In genomic region chr19:3936506-3937442, GRCh38 we compare ENCODE assay signal across 28 cellular contexts. TPM values are rescaled to one million over a fixed set of nuclear protein-coding genes. Genes with fewer than 3 reads are reported as not detected.
"Had no signal": no experiment of that assay in that cellular context is flagged by ENCODE, and none has a peak within 500 bp of the region (broad histone marks: within the 10 kb centered on the region; RNA-seq: fewer than 3 reads in every experiment).

No MANE protein-coding gene starts in this region.

- H3K4me3 Mint-ChIP-seq: activated B cell treated with CpG ODN at 0.5 μM for 24 hours; activated CD4-positive, alpha-beta T cell treated with anti-CD3 and anti-CD28 coated beads, Interleukin-2, amount 10 ng/mL, durations not matched to agents 24 days and 14 days; activated naive CD8-positive, alpha-beta T cell treated with anti-CD3 and anti-CD28 coated beads, Interleukin-2, amount 10 ng/mL, durations not matched to agents 7 days and 5 days; T-cell had no signal

- H3K36me3 ChIP-seq: adrenal gland, Peyer's patch had no signal

- H3K36me3 Mint-ChIP-seq: activated naive CD8-positive, alpha-beta T cell treated with anti-CD3 and anti-CD28 coated beads, Interleukin-2, amount 10 ng/mL, durations not matched to agents 7 days and 5 days; T-cell had no signal

- H3K9me3 ChIP-seq: adrenal gland, Peyer's patch had no signal

- FAIRE-seq: TTC549 had no signal

- H3K4me3 ChIP-seq: adrenal gland, Peyer's patch had no signal

- H3K4me1 Mint-ChIP-seq: activated B cell treated with CpG ODN at 0.5 μM for 24 hours; activated CD4-positive, alpha-beta T cell treated with anti-CD3 and anti-CD28 coated beads, Interleukin-2, amount 10 ng/mL, durations not matched to agents 24 days and 14 days; activated naive CD8-positive, alpha-beta T cell treated with anti-CD3 and anti-CD28 coated beads, Interleukin-2, amount 10 ng/mL, durations not matched to agents 7 days and 5 days; T-cell had no signal

- DNase-seq: activated B cell treated with CpG ODN at 0.5 μM for 24 hours; activated CD4-positive, alpha-beta T cell treated with anti-CD3 and anti-CD28 coated beads for 1 hour; activated CD4-positive, alpha-beta T cell treated with anti-CD3 and anti-CD28 coated beads, Interleukin-2, amount 10 ng/mL, durations not matched to agents 24 days and 14 days; activated CD4-positive, alpha-beta T cell treated with anti-CD3 and anti-CD28 coated beads, Interleukin-2, amount 50 U/mL, for 48 hours; activated naive CD4-positive, alpha-beta T cell treated with anti-CD3 and anti-CD28 coated beads, Interleukin-2, amount 50 U/mL, for 16 hours; activated naive CD8-positive, alpha-beta T cell treated with anti-CD3 and anti-CD28 coated beads, Interleukin-2, amount 10 ng/mL, durations not matched to agents 7 days and 5 days; activated T-cell treated with anti-CD3 and anti-CD28 coated beads, Interleukin-2, amount 50 U/mL, for 48 hours; adrenal gland; anterior cingulate cortex; caudate nucleus; MM.1S; NCI-H1105; NCI-H1436; NCI-H1694 treated with DMSO at 0.1 percent for 48 hours; NCI-H2081; NCI-H510A treated with DMSO at 0.1 percent for 48 hours; NCI-H69; NK-92 treated with Interleukin-12 subunit alpha and Interleukin-12 subunit beta, amount 100 ng/mL, for 24 hours; OCI-M1; Peyer's patch; SHP77 treated with DMSO at 0.1 percent for 48 hours; T-cell; T-helper 2 cell; T1000 had no signal

- H3K27ac Mint-ChIP-seq: activated B cell treated with CpG ODN at 0.5 μM for 24 hours; activated CD4-positive, alpha-beta T cell treated with anti-CD3 and anti-CD28 coated beads, Interleukin-2, amount 10 ng/mL, durations not matched to agents 24 days and 14 days; activated naive CD8-positive, alpha-beta T cell treated with anti-CD3 and anti-CD28 coated beads, Interleukin-2, amount 10 ng/mL, durations not matched to agents 7 days and 5 days; activated T-helper 2 cell treated with anti-CD3 and anti-CD28 coated beads, Interferon-gamma antibody, Interleukin-2, Interleukin-4, amounts not matched to agents 10 μg/mL and 5 μg/mL and 100 μg/mL, durations not matched to agents 14 hours and 24 hours and 36 hours; T-cell had no signal

- H3K27ac ChIP-seq: adrenal gland, Peyer's patch, RWPE1 had no signal

- ATAC-seq: T-cell had no signal

- H3K9me3 Mint-ChIP-seq: activated B cell treated with CpG ODN at 0.5 μM for 24 hours; activated CD4-positive, alpha-beta T cell treated with anti-CD3 and anti-CD28 coated beads, Interleukin-2, amount 10 ng/mL, durations not matched to agents 24 days and 14 days; activated naive CD8-positive, alpha-beta T cell treated with anti-CD3 and anti-CD28 coated beads, Interleukin-2, amount 10 ng/mL, durations not matched to agents 7 days and 5 days; activated T-helper 2 cell treated with anti-CD3 and anti-CD28 coated beads, Interferon-gamma antibody, Interleukin-2, Interleukin-4, amounts not matched to agents 10 μg/mL and 5 μg/mL and 100 μg/mL, durations not matched to agents 14 hours and 24 hours and 36 hours; T-cell had no signal

RNA-seq across cellular contexts. Expression of gene NMRK2, which starts 3.9 kb away (rescaled TPM):
- total RNA-seq: activated B cell treated with CpG ODN at 0.5 μM for 24 hours; activated CD4-positive, alpha-beta T cell treated with anti-CD3 and anti-CD28 coated beads, Interleukin-2, amount 10 ng/mL, durations not matched to agents 24 days and 14 days; activated naive CD8-positive, alpha-beta T cell treated with anti-CD3 and anti-CD28 coated beads, Interleukin-2, amount 10 ng/mL, durations not matched to agents 7 days and 5 days; activated T-helper 2 cell treated with anti-CD3 and anti-CD28 coated beads, Interferon-gamma antibody, Interleukin-2, Interleukin-4, amounts not matched to agents 10 μg/mL and 5 μg/mL and 100 μg/mL, durations not matched to agents 14 hours and 24 hours and 36 hours; Peyer's patch; T-cell had no signal

RNA-seq across cellular contexts. Expression of gene ATCAY, which starts 56.3 kb away (rescaled TPM):
- total RNA-seq: activated B cell treated with CpG ODN at 0.5 μM for 24 hours; activated CD4-positive, alpha-beta T cell treated with anti-CD3 and anti-CD28 coated beads, Interleukin-2, amount 10 ng/mL, durations not matched to agents 24 days and 14 days; activated naive CD8-positive, alpha-beta T cell treated with anti-CD3 and anti-CD28 coated beads, Interleukin-2, amount 10 ng/mL, durations not matched to agents 7 days and 5 days; activated T-helper 2 cell treated with anti-CD3 and anti-CD28 coated beads, Interferon-gamma antibody, Interleukin-2, Interleukin-4, amounts not matched to agents 10 μg/mL and 5 μg/mL and 100 μg/mL, durations not matched to agents 14 hours and 24 hours and 36 hours; SK-MEL-5 had no signal
